10 cellular contexts compared by ENCODE assay signal in genomic region chr2:68764781-68765385, GRCh38. TPM values are rescaled to one million over a fixed set of nuclear protein-coding genes. Genes with fewer than 3 reads are reported as not detected.
DNase-seq lines count a peak whose midpoint lies in the region; ATAC-seq and TF ChIP-seq lines count a peak whose summit lies in the region.
"Had no signal": no experiment of that assay in that cellular context is flagged by ENCODE, and none has a peak within 500 bp of the region (broad histone marks: within the 10 kb centered on the region; RNA-seq: fewer than 3 reads in every experiment).

No MANE protein-coding gene starts in this region.

- peak overlapping the region; percentile 94 for H3K4me3 Mint-ChIP-seq in natural killer cell treated with Interleukin-12 subunit alpha and Interleukin-12 subunit beta and Interleukin-15 and Interleukin-18, amount 100 ng/mL, for 72 hours

- H2AFZ ChIP-seq in OCI-LY3 (ENCODE audit: low read depth, low read length): no peak overlapping the region

- H3K4me1 Mint-ChIP-seq in natural killer cell treated with Interleukin-12 subunit alpha and Interleukin-12 subunit beta and Interleukin-15 and Interleukin-18, amount 100 ng/mL, for 72 hours (ENCODE audit: low read depth in 2 of 2): peaks cover 80 to 96% of the 10 kb centered on the region in 2 donors

- H3K9me3 ChIP-seq in DOHH2 (ENCODE audit: control insufficient read depth, insufficient read depth, low read length) (no peaks in the 10 kb centered on the region), OCI-LY3 (ENCODE audit: insufficient read depth, low read length) (no peaks in the 10 kb centered on the region), colonic mucosa (no peaks in the 10 kb centered on the region)
- H3K9me3 ChIP-seq: psoas muscle had no signal

- H3K79me2 ChIP-seq in DOHH2 (ENCODE audit: control insufficient read depth, low read length) (peaks cover 35% of the 10 kb centered on the region), OCI-LY3 (ENCODE audit: low read length) (peaks cover 73% of the 10 kb centered on the region)

- TF ChIP-seq CTCF in DOHH2 (IDR thresholded peaks at IDR 0.05; ENCODE audit: low read depth, low read length, poor library complexity, severe bottlenecking) (no peak), OCI-LY3 (IDR thresholded peaks at IDR 0.05; ENCODE audit: low read depth, low read length) (no peak), colonic mucosa (IDR thresholded peaks at IDR 0.05) (no peak)

- no peaks in the 10 kb centered on the region for H3K27me3 Mint-ChIP-seq in natural killer cell treated with Interleukin-12 subunit alpha and Interleukin-12 subunit beta and Interleukin-15 and Interleukin-18, amount 100 ng/mL, for 72 hours

- no peaks in the 10 kb centered on the region for H3K9me2 ChIP-seq in DOHH2 (replicated peaks; ENCODE audit: control insufficient read depth, low read length)

- H3K4me2 ChIP-seq in DOHH2 (ENCODE audit: low read length) (peak overlapping the region; percentile 37), OCI-LY3 (ENCODE audit: low read length) (peak overlapping the region; percentile 83)

- ATAC-seq in natural killer cell treated with Interleukin-12 subunit alpha and Interleukin-12 subunit beta and Interleukin-15 and Interleukin-18, amount 100 ng/mL, for 72 hours: no peak
- ATAC-seq in GM21723 (IDR thresholded peaks at IDR 0.05; ENCODE audit: unreplicated experiment): no peak
- ATAC-seq: psoas muscle had no signal

- H3K27me3 ChIP-seq in DOHH2 (ENCODE audit: control insufficient read depth, low read length) (no peaks in the 10 kb centered on the region), OCI-LY3 (ENCODE audit: low read depth, low read length) (no peaks in the 10 kb centered on the region), colonic mucosa (no peaks in the 10 kb centered on the region)

- peak; percentile 15 for DNase-seq in colonic mucosa
- DNase-seq in natural killer cell treated with Interleukin-12 subunit alpha and Interleukin-12 subunit beta and Interleukin-15 and Interleukin-18, amount 100 ng/mL, for 72 hours (ENCODE audit: low spot score): no peak
- no peak for DNase-seq in H4 (ENCODE audit: low spot score)
- no peak for DNase-seq in stimulated activated CD8-positive, alpha-beta memory T cell treated with anti-CD3 and anti-CD28 coated beads, Interleukin-4, amount 100 ng/mL, for 48 hours
- no peak for DNase-seq in stimulated activated CD4-positive, alpha-beta T cell treated with anti-CD3 and anti-CD28 coated beads, Interleukin-12 subunit alpha, Interleukin-12 subunit beta, amount 100 ng/mL, for 4 hours
- DNase-seq: activated CD4-positive, alpha-beta T cell treated with anti-CD3 and anti-CD28 coated beads for 1 hour; psoas muscle had no signal

- H3K4me1 ChIP-seq in DOHH2 (ENCODE audit: control insufficient read depth, low read length) (peaks cover 91% of the 10 kb centered on the region), OCI-LY3 (ENCODE audit: low read length) (peaks cover 99% of the 10 kb centered on the region), colonic mucosa (no peaks in the 10 kb centered on the region)
- H3K4me1 ChIP-seq: psoas muscle had no signal

- H4K20me1 ChIP-seq in DOHH2 (ENCODE audit: control insufficient read depth, insufficient read depth, low read depth, low read length) (no peaks in the 10 kb centered on the region), OCI-LY3 (ENCODE audit: insufficient read depth, low read length) (no peaks in the 10 kb centered on the region)

- no peak overlapping the region for H3K27ac ChIP-seq in DOHH2 (ENCODE audit: low read depth, low read length)
- H3K27ac ChIP-seq in OCI-LY3 (ENCODE audit: low read length): peak overlapping the region; percentile 99
- peak overlapping the region; percentile 50 for H3K27ac ChIP-seq in colonic mucosa
- H3K27ac ChIP-seq: psoas muscle had no signal

- peak overlapping the region; percentile 100 for H3K9ac ChIP-seq in OCI-LY3 (ENCODE audit: low read length)
- H3K9ac ChIP-seq in colonic mucosa (ENCODE audit: low read depth in 2 of 2, low read length in 2 of 2): peak overlapping the region in 1 of 2 donors; percentile 35

- H3K9me3 Mint-ChIP-seq in natural killer cell treated with Interleukin-12 subunit alpha and Interleukin-12 subunit beta and Interleukin-15 and Interleukin-18, amount 100 ng/mL, for 72 hours: peaks cover 2% of the 10 kb centered on the region

- intact Hi-C loops in colonic mucosa (cut with DNase I): no loop called here

- H3K4me3 ChIP-seq in DOHH2 (ENCODE audit: low read length): no peak overlapping the region
- peak overlapping the region; percentile 66 for H3K4me3 ChIP-seq in OCI-LY3 (ENCODE audit: low read length)
- H3K4me3 ChIP-seq in colonic mucosa: no peak overlapping the region
- H3K4me3 ChIP-seq: psoas muscle had no signal

- peaks cover 32% of the 10 kb centered on the region for H3F3A ChIP-seq in DOHH2 (ENCODE audit: control insufficient read depth, insufficient read depth)

- H3K36me3 ChIP-seq in DOHH2 (ENCODE audit: control insufficient read depth, low read length) (no peaks in the 10 kb centered on the region; the same call in 1 of the 2 replicates), OCI-LY3 (replicated peaks; ENCODE audit: low read depth, low read length) (no peaks in the 10 kb centered on the region), colonic mucosa (no peaks in the 10 kb centered on the region)

- peak overlapping the region; percentile 90 to 96 for H3K27ac Mint-ChIP-seq in natural killer cell treated with Interleukin-12 subunit alpha and Interleukin-12 subunit beta and Interleukin-15 and Interleukin-18, amount 100 ng/mL, for 72 hours

- H3K36me3 Mint-ChIP-seq in natural killer cell treated with Interleukin-12 subunit alpha and Interleukin-12 subunit beta and Interleukin-15 and Interleukin-18, amount 100 ng/mL, for 72 hours: peaks cover under 1% of the 10 kb centered on the region

RNA-seq across cellular contexts. Expression of gene ARHGAP25, which starts 30.3 kb away (rescaled TPM):
- total RNA-seq in colonic mucosa: 1 to 10 TPM; 3.6 to 3.7 TPM
- total RNA-seq in natural killer cell treated with Interleukin-12 subunit alpha and Interleukin-12 subunit beta and Interleukin-15 and Interleukin-18, amount 100 ng/mL, for 72 hours: 100 to 1,000 TPM; 121 to 170 TPM
- 0.49 and 0.56 TPM in 2 replicates for total RNA-seq in H4 (2014; rRNA removed; shearing (Covaris generic))

Comparison
In these comparisons a context has a peak if more than half of its experiments do, and no peak if none do; other contexts are left out.
1. RNA of gene ARHGAP25, which starts 30.3 kb away (total RNA-seq): 121 to 170 TPM in natural killer cell treated with Interleukin-12 subunit alpha and Interleukin-12 subunit beta and Interleukin-15 and Interleukin-18, amount 100 ng/mL, for 72 hours; 3.6 to 3.7 TPM in colonic mucosa and 0.49 to 0.56 TPM in H4; every median in the first group is over 10 times any median in the second.